Comparison of ENCODE assay signal across 19 cellular contexts in genomic region chr5:62330302-62330701, GRCh38. TPM values are rescaled to one million over a fixed set of nuclear protein-coding genes. Genes with fewer than 3 reads are reported as not detected.
DNase-seq lines count a peak whose midpoint lies in the region; ATAC-seq and TF ChIP-seq lines count a peak whose summit lies in the region.
"Had no signal": no experiment of that assay in that cellular context is flagged by ENCODE, and none has a peak within 500 bp of the region (broad histone marks: within the 10 kb centered on the region; RNA-seq: fewer than 3 reads in every experiment).

No MANE protein-coding gene starts in this region.

- H3K27me3 Mint-ChIP-seq in CD14-positive monocyte (ENCODE audit: low read depth in 3 of 3) (no peaks in the 10 kb centered on the region), naive B cell (no peaks in the 10 kb centered on the region)
- no peaks in the 10 kb centered on the region for H3K27me3 Mint-ChIP-seq in CD4-positive, alpha-beta memory T cell
- no peaks in the 10 kb centered on the region for H3K27me3 Mint-ChIP-seq in activated T-helper 17 cell treated with anti-CD3 and anti-CD28 coated beads, Interleukin-2, amount 50 U/mL, for 72 hours
- H3K27me3 Mint-ChIP-seq: activated CD4-positive, alpha-beta T cell treated with anti-CD3 and anti-CD28 coated beads for 36 hours; stimulated activated naive CD8-positive, alpha-beta T cell treated with anti-CD3 and anti-CD28 coated beads, Interleukin-15, amount 100 ng/mL, for 72 hours had no signal

- H3K4me3 Mint-ChIP-seq in CD14-positive monocyte (no peak overlapping the region), naive B cell (peak overlapping the region in 1 of 8 donors; percentile 44)
- peak overlapping the region in 4 of 8 donors; percentile 17 to 59 (median 42) for H3K4me3 Mint-ChIP-seq in CD4-positive, alpha-beta memory T cell
- H3K4me3 Mint-ChIP-seq in activated T-helper 17 cell treated with anti-CD3 and anti-CD28 coated beads, Interleukin-2, amount 50 U/mL, for 72 hours, result peak overlapping the region; percentile 62
- H3K4me3 Mint-ChIP-seq: activated CD4-positive, alpha-beta T cell treated with anti-CD3 and anti-CD28 coated beads for 36 hours had no signal

- intact Hi-C loops in CD14-positive monocyte (cut with micrococcal nuclease), result no loop called here
- intact Hi-C loops in CD4-positive, alpha-beta memory T cell (cut with micrococcal nuclease), result no loop called here

- POLR2A ChIA-PET in CD4-positive, alpha-beta memory T cell (lab: Charles Lee; ENCODE audit: partially characterized antibody), result interaction anchor here (0.8 kb wide), 1 partner anchor 22 kb away, joined by 3 read pairs; no protein-coding TSS in a partner anchor

- no peak overlapping the region for H3K4me3 ChIP-seq in CD4-positive, alpha-beta memory T cell (ENCODE audit: low read length in 2 of 2)
- H3K4me3 ChIP-seq: lower lobe of right lung, tibial nerve had no signal

- no peak for DNase-seq in CD14-positive monocyte (ENCODE audit: low spot score)
- DNase-seq in CD4-positive, alpha-beta memory T cell, result no peak
- no peak for DNase-seq in naive B cell
- no peak for DNase-seq in NCI-H524 (lab: John Stamatoyannopoulos, UW)
- DNase-seq in GDM1 (lab: John Stamatoyannopoulos, UW), result no peak
- DNase-seq: activated CD4-positive, alpha-beta T cell treated with anti-CD3 and anti-CD28 coated beads for 36 hours; effector CD4-positive, alpha-beta T cell; islet precursor cell; lower lobe of right lung; NK-92 treated with Interleukin-12 subunit alpha and Interleukin-12 subunit beta, amount 100 ng/mL, for 24 hours; SIG-M5; small intestine; stimulated activated CD4-positive, alpha-beta T cell treated with anti-CD3 and anti-CD28 coated beads, Interleukin-2, amount 100 ng/mL, for 48 hours; stimulated activated naive CD8-positive, alpha-beta T cell treated with anti-CD3 and anti-CD28 coated beads, Interleukin-15, amount 100 ng/mL, for 72 hours had no signal

- no peaks in the 10 kb centered on the region for H3K27me3 ChIP-seq in CD4-positive, alpha-beta memory T cell (ENCODE audit: insufficient read depth, low read length)
- H3K27me3 ChIP-seq: tibial nerve had no signal

- H3K27ac Mint-ChIP-seq in CD14-positive monocyte, result peak overlapping the region in 4 of 7 donors; percentile 10 to 78 (median 50)
- H3K27ac Mint-ChIP-seq in CD4-positive, alpha-beta memory T cell, result peak overlapping the region; percentile 28 to 85 (median 73)
- peak overlapping the region; percentile 70 for H3K27ac Mint-ChIP-seq in activated T-helper 17 cell treated with anti-CD3 and anti-CD28 coated beads, Interleukin-2, amount 50 U/mL, for 72 hours
- peak overlapping the region in 4 of 6 donors; percentile 27 to 79 (median 56) for H3K27ac Mint-ChIP-seq in naive B cell
- H3K27ac Mint-ChIP-seq: activated CD4-positive, alpha-beta T cell treated with anti-CD3 and anti-CD28 coated beads for 36 hours had no signal

- TF ChIP-seq CTCF in CD14-positive monocyte (IDR thresholded peaks at IDR 0.05), result no peak

- H3K36me3 Mint-ChIP-seq in CD14-positive monocyte (peaks cover 12 to 13% of the 10 kb centered on the region in 2 donors), naive B cell (peaks cover 0 to 13% of the 10 kb centered on the region in 2 donors)
- peaks cover 19 to 36% of the 10 kb centered on the region in 2 donors for H3K36me3 Mint-ChIP-seq in CD4-positive, alpha-beta memory T cell
- peaks cover 93% of the 10 kb centered on the region for H3K36me3 Mint-ChIP-seq in activated T-helper 17 cell treated with anti-CD3 and anti-CD28 coated beads, Interleukin-2, amount 50 U/mL, for 72 hours (ENCODE audit: low read depth)
- H3K36me3 Mint-ChIP-seq: activated naive CD4-positive, alpha-beta T cell treated with anti-CD3 and anti-CD28 coated beads, Interleukin-2, amount 50 U/mL, for 72 hours had no signal

- no peaks in the 10 kb centered on the region for H3K9me3 ChIP-seq in CD4-positive, alpha-beta memory T cell (ENCODE audit: control insufficient read depth in 1 of 2, low read length in 2 of 2)
- H3K9me3 ChIP-seq: lower lobe of right lung, tibial nerve had no signal

- H3K9me3 Mint-ChIP-seq in CD14-positive monocyte, result peaks cover 0 to 2% (median 0%) of the 10 kb centered on the region in 7 donors
- no peaks in the 10 kb centered on the region for H3K9me3 Mint-ChIP-seq in CD4-positive, alpha-beta memory T cell
- no peaks in the 10 kb centered on the region for H3K9me3 Mint-ChIP-seq in activated T-helper 17 cell treated with anti-CD3 and anti-CD28 coated beads, Interleukin-2, amount 50 U/mL, for 72 hours
- no peaks in the 10 kb centered on the region for H3K9me3 Mint-ChIP-seq in naive B cell
- H3K9me3 Mint-ChIP-seq: activated naive CD4-positive, alpha-beta T cell treated with anti-CD3 and anti-CD28 coated beads, Interleukin-2, amount 50 U/mL, for 72 hours; stimulated activated naive CD8-positive, alpha-beta T cell treated with anti-CD3 and anti-CD28 coated beads, Interleukin-15, amount 100 ng/mL, for 72 hours had no signal

- H3K27ac ChIP-seq in CD4-positive, alpha-beta memory T cell (ENCODE audit: low read depth, low read length), result no peak overlapping the region
- H3K27ac ChIP-seq: lower lobe of right lung, tibial nerve had no signal

- CTCF ChIA-PET in CD4-positive, alpha-beta memory T cell (lab: Charles Lee; ENCODE audit: partially characterized antibody), result interaction anchor here (6.3 kb wide), 1 partner anchor 40 kb away, joined by 23 read pairs; no protein-coding TSS in a partner anchor

- ATAC-seq in activated T-helper 17 cell treated with anti-CD3 and anti-CD28 coated beads, Interleukin-2, amount 50 U/mL, for 72 hours (replicated peaks), result no peak
- ATAC-seq in naive B cell (ENCODE audit: low read depth in 2 of 2), result no peak
- ATAC-seq in GM18907 (IDR thresholded peaks at IDR 0.05; ENCODE audit: unreplicated experiment), result no peak
- ATAC-seq: activated CD4-positive, alpha-beta T cell treated with anti-CD3 and anti-CD28 coated beads for 36 hours; lower lobe of right lung; Panc1; stimulated activated naive CD8-positive, alpha-beta T cell treated with anti-CD3 and anti-CD28 coated beads, Interleukin-15, amount 100 ng/mL, for 72 hours had no signal

- H3K36me3 ChIP-seq in CD4-positive, alpha-beta memory T cell (ENCODE audit: insufficient read depth, low read length), result peaks cover 18% of the 10 kb centered on the region
- H3K36me3 ChIP-seq: lower lobe of right lung, tibial nerve had no signal

- peaks cover 91% of the 10 kb centered on the region for H3K4me1 ChIP-seq in CD4-positive, alpha-beta memory T cell (ENCODE audit: insufficient read depth, low read length)
- H3K4me1 ChIP-seq: lower lobe of right lung had no signal

- H3K4me1 Mint-ChIP-seq in CD14-positive monocyte (peaks cover 36% of the 10 kb centered on the region), naive B cell (peaks cover 49 to 75% (median 64%) of the 10 kb centered on the region in 3 donors)
- H3K4me1 Mint-ChIP-seq in CD4-positive, alpha-beta memory T cell, result peaks cover 65 to 94% (median 75%) of the 10 kb centered on the region in 4 donors
- peaks cover 54% of the 10 kb centered on the region for H3K4me1 Mint-ChIP-seq in activated T-helper 17 cell treated with anti-CD3 and anti-CD28 coated beads, Interleukin-2, amount 50 U/mL, for 72 hours

RNA-seq across cellular contexts. Expression of gene KIF2A, which starts 24.3 kb away (rescaled TPM):
- polyA plus RNA-seq in CD14-positive monocyte (10 to 100 TPM; 21.7 to 24.6 TPM), naive B cell (ENCODE audit: low read depth in 6 of 6) (10 to 100 TPM; 65.4 to 91.7 (median 86.3) TPM)
- total RNA-seq in CD4-positive, alpha-beta memory T cell, result 100 to 1,000 TPM; 151 to 157 TPM
- polyA plus RNA-seq in CD4-positive, alpha-beta memory T cell, result 100 to 1,000 TPM; 133 to 158 TPM
- total RNA-seq in activated T-helper 17 cell treated with anti-CD3 and anti-CD28 coated beads, Interleukin-2, amount 50 U/mL, for 72 hours, result 100 to 1,000 TPM; 243 to 283 TPM
